In genomic region chr12:8078400-8078799, GRCh38 we compare ENCODE assay signal across 8 cellular contexts.
DNase-seq lines count a peak whose midpoint lies in the region; ATAC-seq, FAIRE-seq and TF ChIP-seq lines count a peak whose summit lies in the region.

No MANE protein-coding gene starts in this region.

- DNase-seq in NCI-H1092 (lab: John Stamatoyannopoulos, UW) (peak; percentile 5), dedifferentiated amniotic fluid mesenchymal stem cell (ENCODE audit: extremely low spot score) (peak; percentile 44)

- TF ChIP-seq CTCF in WI38 (IDR thresholded peaks at IDR 0.05; ENCODE audit: low read depth, low read length) (peak; percentile 30; the same call in 1 of the 2 replicates), neutrophil (IDR thresholded peaks at IDR 0.05) (no peak)

- H3K36me3 ChIP-seq in neutrophil: no peaks in the 10 kb centered on the region

- ATAC-seq in HG03378 (IDR thresholded peaks at IDR 0.05; ENCODE audit: unreplicated experiment): no peak
- no peak for ATAC-seq in HG03097 (IDR thresholded peaks at IDR 0.05; ENCODE audit: low FRiP score, unreplicated experiment)
- ATAC-seq in GM21390 (IDR thresholded peaks at IDR 0.05; ENCODE audit: unreplicated experiment): no peak

- no peaks in the 10 kb centered on the region for H3K27me3 ChIP-seq in neutrophil

- H3K9me3 ChIP-seq in neutrophil: no peaks in the 10 kb centered on the region

- FAIRE-seq in G401.6 (lab: Jason Lieb, UNC): peak; percentile 57

- no peak overlapping the region for H3K4me3 ChIP-seq in WI38 (ENCODE audit: low read depth, low read length)
- H3K4me3 ChIP-seq in neutrophil (ENCODE audit: low read depth in 1 of 2, low read length in 1 of 2): no peak overlapping the region

- peaks cover 68 to 71% of the 10 kb centered on the region in 2 experiments for H3K4me1 ChIP-seq in neutrophil (ENCODE audit: control insufficient read depth in 1 of 2, insufficient read depth in 1 of 2, low read depth in 1 of 2, low read length in 1 of 2)

- H3K27ac ChIP-seq in neutrophil: peak overlapping the region; percentile 27
